In genomic region chr6:72412709-72413044, GRCh38 we compare ENCODE assay signal across 9 cellular contexts.
"Had no signal": no experiment of that assay in that cellular context is flagged by ENCODE, and none has a peak within 500 bp of the region (broad histone marks: within the 10 kb centered on the region; RNA-seq: fewer than 3 reads in every experiment).

No MANE protein-coding gene starts in this region.

- H3K27ac ChIP-seq: lower lobe of right lung, spleen had no signal

- H3K27ac Mint-ChIP-seq: activated CD4-positive, alpha-beta memory T cell treated with anti-CD3 and anti-CD28 coated beads, Interleukin-2, amount 10 ng/mL, durations not matched to agents 7 days and 5 days; activated T-cell treated with anti-CD3 and anti-CD28 coated beads, Interleukin-2, amount 50 U/mL, for 24 hours; activated T-helper 2 cell treated with anti-CD3 and anti-CD28 coated beads, Interferon-gamma antibody, Interleukin-2, Interleukin-4, amounts not matched to agents 10 μg/mL and 5 μg/mL and 100 μg/mL, durations not matched to agents 14 hours and 24 hours and 36 hours; mesothelial cell of epicardium; natural killer cell treated with Interleukin-12 subunit alpha and Interleukin-12 subunit beta and Interleukin-15 and Interleukin-18, amount 100 ng/mL, for 72 hours; WTC11 had no signal

- H3K4me1 Mint-ChIP-seq: activated CD4-positive, alpha-beta memory T cell treated with anti-CD3 and anti-CD28 coated beads, Interleukin-2, amount 10 ng/mL, durations not matched to agents 7 days and 5 days; stimulated activated memory B cell treated with anti-CD40 and anti-IgM and Interleukin-4, amounts not matched to agents 10 μg/mL and 1 μg/mL and 100 μg/mL, for 72 hours had no signal

- H3K36me3 ChIP-seq: lower lobe of right lung, spleen had no signal

- H3K36me3 Mint-ChIP-seq: mesothelial cell of epicardium; natural killer cell treated with Interleukin-12 subunit alpha and Interleukin-12 subunit beta and Interleukin-15 and Interleukin-18, amount 100 ng/mL, for 72 hours; stimulated activated memory B cell treated with anti-CD40 and anti-IgM and Interleukin-4, amounts not matched to agents 10 μg/mL and 1 μg/mL and 100 μg/mL, for 72 hours; WTC11 had no signal

- H3K4me3 Mint-ChIP-seq: activated CD4-positive, alpha-beta memory T cell treated with anti-CD3 and anti-CD28 coated beads, Interleukin-2, amount 10 ng/mL, durations not matched to agents 7 days and 5 days; activated T-cell treated with anti-CD3 and anti-CD28 coated beads, Interleukin-2, amount 50 U/mL, for 24 hours; mesothelial cell of epicardium; natural killer cell treated with Interleukin-12 subunit alpha and Interleukin-12 subunit beta and Interleukin-15 and Interleukin-18, amount 100 ng/mL, for 72 hours; stimulated activated memory B cell treated with anti-CD40 and anti-IgM and Interleukin-4, amounts not matched to agents 10 μg/mL and 1 μg/mL and 100 μg/mL, for 72 hours; WTC11 had no signal

- H3K4me1 ChIP-seq: lower lobe of right lung had no signal

- H3K9me3 Mint-ChIP-seq: activated CD4-positive, alpha-beta memory T cell treated with anti-CD3 and anti-CD28 coated beads, Interleukin-2, amount 10 ng/mL, durations not matched to agents 7 days and 5 days; activated T-cell treated with anti-CD3 and anti-CD28 coated beads, Interleukin-2, amount 50 U/mL, for 24 hours; activated T-helper 2 cell treated with anti-CD3 and anti-CD28 coated beads, Interferon-gamma antibody, Interleukin-2, Interleukin-4, amounts not matched to agents 10 μg/mL and 5 μg/mL and 100 μg/mL, durations not matched to agents 14 hours and 24 hours and 36 hours; mesothelial cell of epicardium; natural killer cell treated with Interleukin-12 subunit alpha and Interleukin-12 subunit beta and Interleukin-15 and Interleukin-18, amount 100 ng/mL, for 72 hours; stimulated activated memory B cell treated with anti-CD40 and anti-IgM and Interleukin-4, amounts not matched to agents 10 μg/mL and 1 μg/mL and 100 μg/mL, for 72 hours; WTC11 had no signal

- H3K9me3 ChIP-seq: lower lobe of right lung, spleen had no signal

- H3K4me3 ChIP-seq: lower lobe of right lung, spleen had no signal
